In the genomic region with DNA sequence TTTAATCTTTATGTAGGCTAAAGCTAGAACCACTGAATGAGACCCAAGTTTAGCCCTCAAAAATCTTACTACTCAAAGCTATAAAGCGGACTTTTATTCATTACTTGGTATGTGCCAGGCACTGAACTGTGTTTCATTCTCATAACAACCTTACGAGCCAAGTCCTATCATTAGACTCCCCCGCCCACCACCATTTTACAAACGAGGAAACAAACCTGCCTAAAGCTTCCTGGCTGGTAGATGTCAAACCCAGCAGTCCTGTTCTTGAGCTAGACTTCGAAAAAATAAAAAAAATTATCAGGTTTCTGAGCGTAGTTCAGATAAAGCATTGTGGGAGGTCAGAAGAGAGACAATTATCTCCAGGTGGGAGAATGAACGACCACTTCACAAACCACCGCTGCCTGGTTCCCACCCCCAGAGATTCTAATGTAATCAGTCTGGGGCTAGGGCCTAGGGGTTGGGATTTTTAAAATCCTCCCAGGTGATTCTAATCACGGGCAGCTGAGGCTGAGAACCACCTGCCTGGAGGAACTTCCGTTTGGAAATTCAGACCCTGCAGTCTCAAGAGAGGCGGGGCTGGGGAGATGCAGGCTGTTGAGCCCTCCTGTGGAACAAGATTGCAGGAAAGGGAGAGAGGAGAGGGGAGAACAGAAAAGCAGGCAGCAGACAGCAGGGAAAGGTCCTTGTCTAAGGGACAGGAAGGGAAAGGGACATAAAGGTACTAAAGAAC, we compare ENCODE assay signal across 10 cellular contexts. TPM values are rescaled to one million over a fixed set of nuclear protein-coding genes. Genes with fewer than 3 reads are reported as not detected.
DNase-seq lines count a peak whose midpoint lies in the region; ATAC-seq and TF ChIP-seq lines count a peak whose summit lies in the region.
"Had no signal": no experiment of that assay in that cellular context is flagged by ENCODE, and none has a peak within 500 bp of the region (broad histone marks: within the 10 kb centered on the region; RNA-seq: fewer than 3 reads in every experiment).

No MANE protein-coding gene starts in this region.

- intact Hi-C loops in dendritic cell treated with granulocyte-macrophage colony-stimulating factor and Interleukin-4, amounts not matched to agents 40 ng/mL and 50 ng/mL, for 4 days (cut with micrococcal nuclease): loop anchor here (2.0 kb wide), 1 partner anchor 37 kb away; no protein-coding TSS in a partner anchor

- peak overlapping the region; percentile 88 for H3K27ac Mint-ChIP-seq in dendritic cell treated with granulocyte-macrophage colony-stimulating factor and Interleukin-4, amounts not matched to agents 40 ng/mL and 50 ng/mL, for 4 days
- peak overlapping the region; percentile 96 for H3K27ac Mint-ChIP-seq in osteocyte (ENCODE audit: unreplicated experiment)
- peak overlapping the region in 1 of 2 donors; percentile 40 for H3K27ac Mint-ChIP-seq in activated naive CD4-positive, alpha-beta T cell treated with anti-CD3 and anti-CD28 coated beads, Interleukin-2, amount 50 U/mL, for 72 hours

- ATAC-seq in GM19452 (IDR thresholded peaks at IDR 0.05; ENCODE audit: unreplicated experiment): no peak
- ATAC-seq in activated naive CD4-positive, alpha-beta T cell treated with anti-CD3 and anti-CD28 coated beads, Interleukin-2, amount 50 U/mL, for 72 hours: no peak

- DNase-seq in COR-L47 (lab: John Stamatoyannopoulos, UW): peak; percentile 8
- DNase-seq in NCI-H187 treated with DMSO at 0.1 percent for 48 hours (lab: John Stamatoyannopoulos, UW): peak; percentile 31
- DNase-seq in osteocyte (ENCODE audit: extremely low spot score, unreplicated experiment): no peak
- DNase-seq in cortex of kidney (lab: John Stamatoyannopoulos, UW): no peak
- DNase-seq in activated naive CD4-positive, alpha-beta T cell treated with anti-CD3 and anti-CD28 coated beads, Interleukin-2, amount 50 U/mL, for 72 hours (ENCODE audit: low spot score in 2 of 2): no peak
- DNase-seq in retina: no peak
- DNase-seq: stimulated activated CD4-positive, alpha-beta T cell treated with anti-CD3 and anti-CD28 coated beads, Interleukin-12 subunit alpha, Interleukin-12 subunit beta, amount 100 ng/mL, for 4 hours had no signal

- no peaks in the 10 kb centered on the region for H3K36me3 Mint-ChIP-seq in dendritic cell treated with granulocyte-macrophage colony-stimulating factor and Interleukin-4, amounts not matched to agents 40 ng/mL and 50 ng/mL, for 4 days (ENCODE audit: low read depth)
- peaks cover under 1% of the 10 kb centered on the region for H3K36me3 Mint-ChIP-seq in osteocyte (ENCODE audit: unreplicated experiment)
- H3K36me3 Mint-ChIP-seq in activated naive CD4-positive, alpha-beta T cell treated with anti-CD3 and anti-CD28 coated beads, Interleukin-2, amount 50 U/mL, for 72 hours: peaks cover 0 to 7% of the 10 kb centered on the region in 2 donors

- peaks cover 2% of the 10 kb centered on the region for H3K27me3 Mint-ChIP-seq in dendritic cell treated with granulocyte-macrophage colony-stimulating factor and Interleukin-4, amounts not matched to agents 40 ng/mL and 50 ng/mL, for 4 days
- no peaks in the 10 kb centered on the region for H3K27me3 Mint-ChIP-seq in osteocyte (ENCODE audit: unreplicated experiment)

- no peak for TF ChIP-seq CTCF in osteocyte (IDR thresholded peaks at IDR 0.05)

- H3K4me3 Mint-ChIP-seq in dendritic cell treated with granulocyte-macrophage colony-stimulating factor and Interleukin-4, amounts not matched to agents 40 ng/mL and 50 ng/mL, for 4 days: peak overlapping the region; percentile 51
- no peak overlapping the region for H3K4me3 Mint-ChIP-seq in osteocyte (ENCODE audit: unreplicated experiment)

- no peaks in the 10 kb centered on the region for H3K9me3 Mint-ChIP-seq in dendritic cell treated with granulocyte-macrophage colony-stimulating factor and Interleukin-4, amounts not matched to agents 40 ng/mL and 50 ng/mL, for 4 days
- no peaks in the 10 kb centered on the region for H3K9me3 Mint-ChIP-seq in osteocyte (ENCODE audit: unreplicated experiment)
- peaks cover 0 to 11% of the 10 kb centered on the region in 2 donors for H3K9me3 Mint-ChIP-seq in activated naive CD4-positive, alpha-beta T cell treated with anti-CD3 and anti-CD28 coated beads, Interleukin-2, amount 50 U/mL, for 72 hours

- H3K4me1 Mint-ChIP-seq in dendritic cell treated with granulocyte-macrophage colony-stimulating factor and Interleukin-4, amounts not matched to agents 40 ng/mL and 50 ng/mL, for 4 days (ENCODE audit: low read depth): peaks cover 72% of the 10 kb centered on the region
- peaks cover 74% of the 10 kb centered on the region for H3K4me1 Mint-ChIP-seq in osteocyte (ENCODE audit: unreplicated experiment)

RNA-seq across cellular contexts. Expression of a gene that starts 8.6 kb away (rescaled TPM):
- total RNA-seq in osteocyte: not detected in 2 replicates
- total RNA-seq in activated naive CD4-positive, alpha-beta T cell treated with anti-CD3 and anti-CD28 coated beads, Interleukin-2, amount 50 U/mL, for 72 hours: 10 to 100 TPM; 33.5 to 75.2 TPM
- total RNA-seq: SJCRH30 had no signal

Comparison
In these comparisons a context has a peak if more than half of its experiments do, and no peak if none do; other contexts are left out.
1. DNase-seq: peak in COR-L47 (single experiment) and NCI-H187 treated with DMSO at 0.1 percent for 48 hours (single experiment); none in osteocyte (single experiment), cortex of kidney (single experiment), activated naive CD4-positive, alpha-beta T cell treated with anti-CD3 and anti-CD28 coated beads, Interleukin-2, amount 50 U/mL, for 72 hours (0 of 2) and retina (single experiment).
2. RNA of a gene that starts 8.6 kb away (total RNA-seq): 33.5 to 75.2 TPM in activated naive CD4-positive, alpha-beta T cell treated with anti-CD3 and anti-CD28 coated beads, Interleukin-2, amount 50 U/mL, for 72 hours; not detected in osteocyte; every median in the first group is over 10 times any median in the second.